In genomic region chr14:92688434-92689375, GRCh38 we compare ENCODE assay signal across 9 cellular contexts. TPM values are rescaled to one million over a fixed set of nuclear protein-coding genes. Genes with fewer than 3 reads are reported as not detected.
A peak's percentile ranks its signal among the peaks of the same experiment; 100 is the strongest.
DNase-seq lines count a peak whose midpoint lies in the region; ATAC-seq and TF ChIP-seq lines count a peak whose summit lies in the region.
"Had no signal": no experiment of that assay in that cellular context is flagged by ENCODE, and none has a peak within 500 bp of the region (broad histone marks: within the 10 kb centered on the region; RNA-seq: fewer than 3 reads in every experiment).

No MANE protein-coding gene starts in this region.

- peaks cover 37% of the 10 kb centered on the region for H3K4me1 ChIP-seq in left ventricle myocardium inferior
- peaks cover 0 to 30% of the 10 kb centered on the region in 2 donors for H3K4me1 ChIP-seq in right atrium auricular region
- H3K4me1 ChIP-seq in RWPE2 (ENCODE audit: insufficient read depth, poor library complexity, severe bottlenecking) = no peaks in the 10 kb centered on the region
- H3K4me1 ChIP-seq in right lobe of liver = peaks cover 0 to 17% (median 8%) of the 10 kb centered on the region in 4 donors
- H3K4me1 ChIP-seq: SJCRH30 had no signal

- H3K4me1 Mint-ChIP-seq in mesothelial cell of epicardium = no peaks in the 10 kb centered on the region

- H3K27me3 Mint-ChIP-seq in mesothelial cell of epicardium (ENCODE audit: low read depth) = peaks cover 11% of the 10 kb centered on the region

- intact Hi-C loops in left ventricle myocardium inferior (cut with micrococcal nuclease) = loop anchor here (10.0 kb wide), 1 partner anchor 554 kb away; no protein-coding TSS in a partner anchor
- intact Hi-C loops in right lobe of liver (cut with DNase I) = no loop called here

- peak overlapping the region; percentile 67 for H3K4me3 ChIP-seq in left ventricle myocardium inferior
- peak overlapping the region in 1 of 2 donors; percentile 55 for H3K4me3 ChIP-seq in right atrium auricular region
- H3K4me3 ChIP-seq in RWPE2 (ENCODE audit: severe bottlenecking) = no peak overlapping the region
- H3K4me3 ChIP-seq in right lobe of liver = no peak overlapping the region
- H3K4me3 ChIP-seq: SJCRH30 had no signal

- no peak for TF ChIP-seq CTCF in left ventricle myocardium inferior (IDR thresholded peaks at IDR 0.05; ENCODE audit: borderline replicate concordance)
- no peak for TF ChIP-seq CTCF in right atrium auricular region (IDR thresholded peaks at IDR 0.05)
- TF ChIP-seq CTCF in RWPE2 (IDR thresholded peaks at IDR 0.05; ENCODE audit: poor library complexity, severe bottlenecking) = no peak
- no peak for TF ChIP-seq CTCF in mesothelial cell of epicardium (IDR thresholded peaks at IDR 0.05; ENCODE audit: unreplicated experiment)
- no peak for TF ChIP-seq CTCF in right lobe of liver (IDR thresholded peaks at IDR 0.05)

- no peak for DNase-seq in left ventricle myocardium inferior
- no peak for DNase-seq in right atrium auricular region (ENCODE audit: low spot score)
- peak; percentile 78 for DNase-seq in RWPE2 (ENCODE audit: low spot score)
- no peak for DNase-seq in mesothelial cell of epicardium (ENCODE audit: low spot score in 2 of 2, unreplicated experiment in 2 of 2)
- no peak for DNase-seq in NCI-H774 (lab: John Stamatoyannopoulos, UW)
- no peak for DNase-seq in midbrain (lab: John Stamatoyannopoulos, UW)
- no peak for DNase-seq in stimulated activated CD4-positive, alpha-beta T cell treated with anti-CD3 and anti-CD28 coated beads, Interleukin-2, amount 100 ng/mL, for 24 hours
- no peak for DNase-seq in right lobe of liver
- DNase-seq: SJCRH30 had no signal

- no peak for ATAC-seq in RWPE2 (ENCODE audit: low read depth)
- no peak for ATAC-seq in right lobe of liver

- H3K27ac Mint-ChIP-seq in mesothelial cell of epicardium = no peak overlapping the region

- H3K36me3 Mint-ChIP-seq in mesothelial cell of epicardium = peaks cover 2% of the 10 kb centered on the region

- H3K27ac ChIP-seq in left ventricle myocardium inferior (replicated peaks) (no peak overlapping the region), right atrium auricular region (peak overlapping the region in 1 of 2 donors; percentile 36), RWPE2 (ENCODE audit: poor library complexity, severe bottlenecking) (no peak overlapping the region), right lobe of liver (no peak overlapping the region)
- H3K27ac ChIP-seq: SJCRH30 had no signal

- no peak for TF ChIP-seq POLR2A in right lobe of liver (IDR thresholded peaks at IDR 0.05)

- peak overlapping the region; percentile 39 for H3K4me3 Mint-ChIP-seq in mesothelial cell of epicardium

- 85% methylated on average over 6 of the region's 30 CpGs for WGBS in right lobe of liver (ENCODE audit: insufficient coverage, low coverage, low lambda C conversion rate, missing lambda C conversion rate)

- H3K9me3 Mint-ChIP-seq in mesothelial cell of epicardium = no peaks in the 10 kb centered on the region

- no peaks in the 10 kb centered on the region for H3K27me3 ChIP-seq in left ventricle myocardium inferior (ENCODE audit: low read depth)
- H3K27me3 ChIP-seq in right atrium auricular region = no peaks in the 10 kb centered on the region
- peaks cover 8% of the 10 kb centered on the region for H3K27me3 ChIP-seq in RWPE2 (ENCODE audit: insufficient read depth, poor library complexity, severe bottlenecking)
- H3K27me3 ChIP-seq in right lobe of liver = no peaks in the 10 kb centered on the region
- H3K27me3 ChIP-seq: SJCRH30 had no signal

- H3K36me3 ChIP-seq in left ventricle myocardium inferior (peaks cover 13% of the 10 kb centered on the region), right atrium auricular region (peaks cover 14% of the 10 kb centered on the region), RWPE2 (ENCODE audit: low read depth) (no peaks in the 10 kb centered on the region), right lobe of liver (peaks cover 0 to 8% (median under 1%) of the 10 kb centered on the region in 4 donors)
- H3K36me3 ChIP-seq: SJCRH30 had no signal

- H3K9me3 ChIP-seq in left ventricle myocardium inferior (replicated peaks) (no peaks in the 10 kb centered on the region), right atrium auricular region (no peaks in the 10 kb centered on the region), RWPE2 (ENCODE audit: severe bottlenecking) (no peaks in the 10 kb centered on the region), right lobe of liver (no peaks in the 10 kb centered on the region)
- H3K9me3 ChIP-seq: SJCRH30 had no signal

RNA-seq across cellular contexts. Expression of gene LGMN, which starts 59.7 kb away (rescaled TPM):
- total RNA-seq in left ventricle myocardium inferior (100 TPM), right atrium auricular region (100 to 1,000 TPM in 1 of 2 donors, 10 to 100 TPM in 1; 65.6 to 109 TPM), mesothelial cell of epicardium (52.2 to 54.2 TPM (median 52.5 TPM) in 3 replicates), right lobe of liver (100 to 1,000 TPM in 1 of 6 experiments, 10 to 100 TPM in 5; 39.6 to 111 (median 49.3) TPM)
